ENCODE assay signal across 8 cellular contexts in genomic region chr5:68464424-68464823, GRCh38.
DNase-seq lines count a peak whose midpoint lies in the region; ATAC-seq and TF ChIP-seq lines count a peak whose summit lies in the region.

No MANE protein-coding gene starts in this region.

- intact Hi-C loops in CD14-positive monocyte (cut with micrococcal nuclease) = no loop called here
- intact Hi-C loops in esophagus squamous epithelium (cut with DNase I) = no loop called here

- H3K27me3 Mint-ChIP-seq in CD14-positive monocyte (ENCODE audit: low read depth in 3 of 3) = peaks cover 0 to 2% (median 0%) of the 10 kb centered on the region in 3 donors

- no peak for TF ChIP-seq POLR2A in esophagus squamous epithelium (IDR thresholded peaks at IDR 0.05)

- H3K36me3 Mint-ChIP-seq in CD14-positive monocyte = no peaks in the 10 kb centered on the region

- DNase-seq in CD14-positive monocyte (ENCODE audit: low spot score) = peak; percentile 54
- DNase-seq in fibroblast of pulmonary artery (ENCODE audit: low read depth) = peak; percentile 44
- DNase-seq in KBM-7 = no peak
- DNase-seq in esophagus squamous epithelium (lab: John Stamatoyannopoulos, UW) = no peak
- DNase-seq in NCI-H128 (lab: John Stamatoyannopoulos, UW; ENCODE audit: unreplicated experiment) = no peak

- CTCF ChIA-PET in HEK293 (lab: Yijun Ruan, JAX) = interaction anchor here (0.6 to 1.6 kb wide), 2 partner anchors 178 to 818 kb away, joined by 3 to 6 read pairs; no protein-coding TSS in a partner anchor

- H3K27me3 ChIP-seq in esophagus squamous epithelium = peaks cover 0 to 8% (median 0%) of the 10 kb centered on the region in 4 donors

- ATAC-seq in activated CD4-positive, CD25-positive, alpha-beta regulatory T cell treated with anti-CD3 and anti-CD28 coated beads, Interleukin-2, amount 50 U/mL, for 24 hours = peak; percentile 94
- no peak for ATAC-seq in GM19397 (IDR thresholded peaks at IDR 0.05; ENCODE audit: unreplicated experiment)

- H3K27ac ChIP-seq in HEK293 (ENCODE audit: extremely low read depth, low read depth, low read length) = no peak overlapping the region
- no peak overlapping the region for H3K27ac ChIP-seq in esophagus squamous epithelium

- H3K27ac Mint-ChIP-seq in CD14-positive monocyte = no peak overlapping the region

- in situ Hi-C loops in KBM-7 (cut with MboI; ENCODE audit: low pct_unique_long_range_greater_than_20kb, low sequenced_read_pairs) = loop anchor here (25.0 kb wide), 1 partner anchor 177 kb away; no protein-coding TSS in a partner anchor

- 52% methylated on average over 4 of the region's 4 CpGs for WGBS in esophagus squamous epithelium, 2 donors

- no peak overlapping the region for H3K4me3 Mint-ChIP-seq in CD14-positive monocyte

- H3K9me3 Mint-ChIP-seq in CD14-positive monocyte = no peaks in the 10 kb centered on the region

- H3K4me1 ChIP-seq in HEK293 (ENCODE audit: control insufficient read depth, insufficient read depth, low read length) (peaks cover 2% of the 10 kb centered on the region; the same call in 1 of the 2 replicates), esophagus squamous epithelium (peaks cover 6 to 42% (median 12%) of the 10 kb centered on the region in 3 donors)

- no peaks in the 10 kb centered on the region for H3K4me1 Mint-ChIP-seq in CD14-positive monocyte

- TF ChIP-seq CTCF in CD14-positive monocyte (IDR thresholded peaks at IDR 0.05) (no peak), HEK293 (tag by site-specific recombination; IDR thresholded peaks at IDR 0.05) (no peak), fibroblast of pulmonary artery (IDR thresholded peaks at IDR 0.05; ENCODE audit: low read length, missing control alignments) (no peak), esophagus squamous epithelium (IDR thresholded peaks at IDR 0.05) (peak in 1 of 6 experiments; percentile 6)

- H3K9me3 ChIP-seq in HEK293 (ENCODE audit: control insufficient read depth, insufficient read depth, low read depth, low read length) (no peaks in the 10 kb centered on the region), esophagus squamous epithelium (no peaks in the 10 kb centered on the region)

- no peak overlapping the region for H3K4me3 ChIP-seq in HEK293 (ENCODE audit: low read depth, low read length)
- no peak overlapping the region for H3K4me3 ChIP-seq in fibroblast of pulmonary artery (replicated peaks; ENCODE audit: low read depth, low read length)
- no peak overlapping the region for H3K4me3 ChIP-seq in esophagus squamous epithelium

- POLR2A ChIA-PET in HEK293 (lab: Yijun Ruan, JAX) = no interaction called here

- H3K36me3 ChIP-seq in HEK293 (ENCODE audit: control insufficient read depth in 2 of 2, insufficient read depth in 1 of 2, low read length in 2 of 2) = no peaks in the 10 kb centered on the region
- no peaks in the 10 kb centered on the region for H3K36me3 ChIP-seq in esophagus squamous epithelium

TF ChIP-seq in HEK293, 187 proteins besides CTCF, POLR2A, EP300 and RAD21 (continues in another document):
- TF ChIP-seq ZNF785 (tag by site-specific recombination; IDR thresholded peaks at IDR 0.05) (no peak), ZNF354C (tag by site-specific recombination; IDR thresholded peaks at IDR 0.05; ENCODE audit: borderline replicate concordance, low read depth) (no peak), ZNF266 (tag by site-specific recombination; IDR thresholded peaks at IDR 0.05; ENCODE audit: low read depth) (no peak), ZNF488 (tag by site-specific recombination; IDR thresholded peaks at IDR 0.05) (no peak), ZNF600 (tag by site-specific recombination; IDR thresholded peaks at IDR 0.05) (no peak), ZNF449 (tag by site-specific recombination; IDR thresholded peaks at IDR 0.05) (0 out of 2 replicates have a peak, but pooled peaks have one; percentile 29), SCRT2 (tag by site-specific recombination; IDR thresholded peaks at IDR 0.05) (0 out of 2 replicates have a peak, but pooled peaks have one; percentile 22), ZBTB11 (tag by site-specific recombination; conservative IDR thresholded peaks at IDR 0.05; ENCODE audit: low read depth) (no peak), SCRT1 (tag by site-specific recombination; IDR thresholded peaks at IDR 0.05; ENCODE audit: borderline replicate concordance) (no peak), ZIC2 (tag by site-specific recombination; IDR thresholded peaks at IDR 0.05) (0 out of 2 replicates have a peak, but pooled peaks have one; percentile 14), ZNF548 (tag by site-specific recombination; IDR thresholded peaks at IDR 0.05) (no peak), BCL6B (tag by site-specific recombination; IDR thresholded peaks at IDR 0.05) (no peak), ZBTB10 (tag by site-specific recombination; IDR thresholded peaks at IDR 0.05) (no peak), ZNF621 (tag by site-specific recombination; IDR thresholded peaks at IDR 0.05) (no peak), SETDB1 (IDR thresholded peaks at IDR 0.05; ENCODE audit: insufficient read length, low read length) (no peak), ZNF184 (tag by site-specific recombination; IDR thresholded peaks at IDR 0.05) (no peak)

Comparison
In these comparisons a context has a peak if more than half of its experiments do, and no peak if none do; other contexts are left out.
1. DNase-seq: peak in CD14-positive monocyte (single experiment) and fibroblast of pulmonary artery (single experiment); none in KBM-7 (single experiment), esophagus squamous epithelium (single experiment) and NCI-H128 (single experiment).